ENCODE assay signal across 15 cellular contexts in genomic region chr2:66840321-66841014, GRCh38.
DNase-seq lines count a peak whose midpoint lies in the region; ATAC-seq and TF ChIP-seq lines count a peak whose summit lies in the region.
"Had no signal": no experiment of that assay in that cellular context is flagged by ENCODE, and none has a peak within 500 bp of the region (broad histone marks: within the 10 kb centered on the region; RNA-seq: fewer than 3 reads in every experiment).

No MANE protein-coding gene starts in this region.

- no peaks in the 10 kb centered on the region for H3K27me3 ChIP-seq in upper lobe of right lung
- H3K27me3 ChIP-seq: heart left ventricle had no signal

- peaks cover 8% of the 10 kb centered on the region for H3K9me3 Mint-ChIP-seq in mesothelial cell of epicardium
- H3K9me3 Mint-ChIP-seq: stimulated activated naive CD8-positive, alpha-beta T cell treated with anti-CD3 and anti-CD28 coated beads, Interleukin-15, Interleukin-2, amounts not matched to agents 100 ng/mL and 50 ng/mL, for 24 hours had no signal

- no peak for ATAC-seq in upper lobe of right lung
- ATAC-seq in HG02623 (IDR thresholded peaks at IDR 0.05; ENCODE audit: unreplicated experiment): no peak
- no peak for ATAC-seq in HG02884 (IDR thresholded peaks at IDR 0.05; ENCODE audit: unreplicated experiment)
- ATAC-seq: activated naive CD4-positive, alpha-beta T cell treated with anti-CD3 and anti-CD28 coated beads, Interleukin-2, amount 50 U/mL, for 72 hours; heart left ventricle had no signal

- no peak overlapping the region for H3K4me3 ChIP-seq in upper lobe of right lung
- H3K4me3 ChIP-seq: dorsolateral prefrontal cortex, heart left ventricle, lung had no signal

- TF ChIP-seq CTCF in mesothelial cell of epicardium (IDR thresholded peaks at IDR 0.05; ENCODE audit: unreplicated experiment): no peak
- no peak for TF ChIP-seq CTCF in upper lobe of right lung (IDR thresholded peaks at IDR 0.05)

- no peak overlapping the region for H3K4me3 Mint-ChIP-seq in mesothelial cell of epicardium
- H3K4me3 Mint-ChIP-seq: stimulated activated naive CD8-positive, alpha-beta T cell treated with anti-CD3 and anti-CD28 coated beads, Interleukin-15, Interleukin-2, amounts not matched to agents 100 ng/mL and 50 ng/mL, for 24 hours had no signal

- intact Hi-C loops in upper lobe of right lung (cut with DNase I): no loop called here

- H3K27me3 Mint-ChIP-seq in mesothelial cell of epicardium (ENCODE audit: low read depth): no peaks in the 10 kb centered on the region
- H3K27me3 Mint-ChIP-seq: stimulated activated naive CD8-positive, alpha-beta T cell treated with anti-CD3 and anti-CD28 coated beads, Interleukin-15, Interleukin-2, amounts not matched to agents 100 ng/mL and 50 ng/mL, for 24 hours had no signal

- H3K4me1 Mint-ChIP-seq in mesothelial cell of epicardium: peaks cover 60% of the 10 kb centered on the region

- H3K27ac Mint-ChIP-seq in mesothelial cell of epicardium: peak overlapping the region; percentile 100
- H3K27ac Mint-ChIP-seq: activated naive CD4-positive, alpha-beta T cell treated with anti-CD3 and anti-CD28 coated beads, Interleukin-2, amount 50 U/mL, for 72 hours; stimulated activated naive CD8-positive, alpha-beta T cell treated with anti-CD3 and anti-CD28 coated beads, Interleukin-15, Interleukin-2, amounts not matched to agents 100 ng/mL and 50 ng/mL, for 24 hours had no signal

- no peaks in the 10 kb centered on the region for H3K36me3 ChIP-seq in upper lobe of right lung
- H3K36me3 ChIP-seq: heart left ventricle had no signal

- no peaks in the 10 kb centered on the region for H3K4me1 ChIP-seq in upper lobe of right lung
- H3K4me1 ChIP-seq: heart left ventricle had no signal

- DNase-seq in MV-4-11 (lab: John Stamatoyannopoulos, UW) (peak; percentile 62), dedifferentiated amniotic fluid mesenchymal stem cell (ENCODE audit: extremely low spot score) (peak; percentile 50), mesothelial cell of epicardium (ENCODE audit: low spot score in 2 of 2, unreplicated experiment in 2 of 2) (no peak), upper lobe of right lung (no peak), SKM-1 (lab: John Stamatoyannopoulos, UW; ENCODE audit: unreplicated experiment) (no peak)
- DNase-seq: activated CD8-positive, alpha-beta memory T cell treated with anti-CD3 and anti-CD28 coated beads for 24 hours; dorsolateral prefrontal cortex; GOT3; heart left ventricle; NCI-H1105 treated with DMSO at 0.1 percent for 48 hours had no signal

- H3K9me3 ChIP-seq in upper lobe of right lung: no peaks in the 10 kb centered on the region
- H3K9me3 ChIP-seq: heart left ventricle had no signal

- H3K36me3 Mint-ChIP-seq in mesothelial cell of epicardium: peaks cover 5% of the 10 kb centered on the region
- H3K36me3 Mint-ChIP-seq: activated naive CD4-positive, alpha-beta T cell treated with anti-CD3 and anti-CD28 coated beads, Interleukin-2, amount 50 U/mL, for 72 hours had no signal

- H3K27ac ChIP-seq in upper lobe of right lung: peak overlapping the region; percentile 65
- H3K27ac ChIP-seq: dorsolateral prefrontal cortex had no signal

Comparison
In these comparisons a context has a peak if more than half of its experiments do, and no peak if none do; other contexts are left out.
1. DNase-seq: peak in MV-4-11 (single experiment) and dedifferentiated amniotic fluid mesenchymal stem cell (single experiment); none in mesothelial cell of epicardium (0 of 2), upper lobe of right lung (single experiment) and SKM-1 (single experiment).